10 cellular contexts compared by ENCODE assay signal in genomic region chr1:19081218-19081893, GRCh38.
DNase-seq lines count a peak whose midpoint lies in the region; ATAC-seq and TF ChIP-seq lines count a peak whose summit lies in the region.
"Had no signal": no experiment of that assay in that cellular context is flagged by ENCODE, and none has a peak within 500 bp of the region (broad histone marks: within the 10 kb centered on the region; RNA-seq: fewer than 3 reads in every experiment).

No MANE protein-coding gene starts in this region.

- WGBS in mesodermal cell (ENCODE audit: insufficient coverage in 2 of 2), 2 experiments: 91% methylated on average over 16 to 20 of the region's 21 CpGs

- ATAC-seq in T-helper 17 cell: no peak
- no peak for ATAC-seq in HG03025 (IDR thresholded peaks at IDR 0.05; ENCODE audit: low FRiP score, unreplicated experiment)

- TF ChIP-seq CTCF in AG10803 (conservative IDR thresholded peaks at IDR 0.05; ENCODE audit: low read length): no peak

- DNase-seq in AG10803 (ENCODE audit: low read depth) (peak; percentile 73), MV-4-11 (lab: John Stamatoyannopoulos, UW) (peak; percentile 84), dermis blood vessel endothelial cell (peak; percentile 64), NCI-H526 (lab: John Stamatoyannopoulos, UW) (no peak), T-helper 17 cell (no peak), NCI-H1092 (lab: John Stamatoyannopoulos, UW) (no peak)
- DNase-seq: nephron progenitor cell had no signal

- H3K27ac ChIP-seq in mesodermal cell (ENCODE audit: low read depth, low read length, severe bottlenecking): peak overlapping the region; percentile 50

- H3K4me3 ChIP-seq in AG10803 (ENCODE audit: low read length) (no peak overlapping the region), mesodermal cell (ENCODE audit: extremely low read depth, insufficient read depth, low read length, poor library complexity, severe bottlenecking) (no peak overlapping the region)

- peaks cover 16% of the 10 kb centered on the region for H3K36me3 Mint-ChIP-seq in T-helper 17 cell (ENCODE audit: low read depth)

- H3K4me1 Mint-ChIP-seq in T-helper 17 cell: no peaks in the 10 kb centered on the region

- H3K27ac Mint-ChIP-seq in T-helper 17 cell: no peak overlapping the region
- H3K27ac Mint-ChIP-seq: nephron progenitor cell; stimulated activated naive CD8-positive, alpha-beta T cell treated with anti-CD3 and anti-CD28 coated beads, Interleukin-15, Interleukin-2, amounts not matched to agents 100 ng/mL and 50 ng/mL, for 24 hours had no signal

- H3K9me3 ChIP-seq in mesodermal cell (ENCODE audit: control insufficient read depth, low read length) (no peaks in the 10 kb centered on the region), T-helper 17 cell (ENCODE audit: control insufficient read depth, low read length, poor library complexity, severe bottlenecking) (no peaks in the 10 kb centered on the region)

- peaks cover 37% of the 10 kb centered on the region for H3K4me1 ChIP-seq in mesodermal cell (ENCODE audit: control insufficient read depth, insufficient read depth, low read length, poor library complexity, severe bottlenecking)

- no peak overlapping the region for H3K4me3 Mint-ChIP-seq in T-helper 17 cell
- H3K4me3 Mint-ChIP-seq: nephron progenitor cell; stimulated activated naive CD8-positive, alpha-beta T cell treated with anti-CD3 and anti-CD28 coated beads, Interleukin-15, Interleukin-2, amounts not matched to agents 100 ng/mL and 50 ng/mL, for 24 hours had no signal

- no peaks in the 10 kb centered on the region for H3K27me3 Mint-ChIP-seq in T-helper 17 cell
- H3K27me3 Mint-ChIP-seq: stimulated activated naive CD8-positive, alpha-beta T cell treated with anti-CD3 and anti-CD28 coated beads, Interleukin-15, Interleukin-2, amounts not matched to agents 100 ng/mL and 50 ng/mL, for 24 hours had no signal

- peaks cover 99% of the 10 kb centered on the region for H3K36me3 ChIP-seq in mesodermal cell (ENCODE audit: control insufficient read depth, insufficient read depth, low read length)

Comparison
In these comparisons a context has a peak if more than half of its experiments do, and no peak if none do; other contexts are left out.
1. DNase-seq: peak in AG10803 (single experiment), MV-4-11 (single experiment) and dermis blood vessel endothelial cell (single experiment); none in NCI-H526 (0 of 2), T-helper 17 cell (0 of 3) and NCI-H1092 (single experiment).